In genomic region chr6:31619805-31620585, GRCh38 we compare ENCODE assay signal across 8 cellular contexts. TPM values are rescaled to one million over a fixed set of nuclear protein-coding genes. Genes with fewer than 3 reads are reported as not detected.
DNase-seq lines count a peak whose midpoint lies in the region; ATAC-seq and TF ChIP-seq lines count a peak whose summit lies in the region.

No MANE protein-coding gene starts in this region.

- no peaks in the 10 kb centered on the region for H3K27me3 Mint-ChIP-seq in T-helper 1 cell treated with Interleukin-12 subunit alpha and Interleukin-12 subunit beta and Interleukin-4 antibody, amounts not matched to agents 30 μg/mL and 1 μg/mL, for 36 hours (ENCODE audit: low read depth)

- H3K9me3 Mint-ChIP-seq in T-helper 1 cell treated with Interleukin-12 subunit alpha and Interleukin-12 subunit beta and Interleukin-4 antibody, amounts not matched to agents 30 μg/mL and 1 μg/mL, for 36 hours: no peaks in the 10 kb centered on the region

- H3K4me1 Mint-ChIP-seq in T-helper 1 cell treated with Interleukin-12 subunit alpha and Interleukin-12 subunit beta and Interleukin-4 antibody, amounts not matched to agents 30 μg/mL and 1 μg/mL, for 36 hours (ENCODE audit: low read depth): peaks cover 41% of the 10 kb centered on the region

- H3K27ac Mint-ChIP-seq in T-helper 1 cell treated with Interleukin-12 subunit alpha and Interleukin-12 subunit beta and Interleukin-4 antibody, amounts not matched to agents 30 μg/mL and 1 μg/mL, for 36 hours: peak overlapping the region; percentile 98

- DNase-seq in NCI-H1694 (lab: John Stamatoyannopoulos, UW): peak; percentile 95
- DNase-seq in amygdala (lab: John Stamatoyannopoulos, UW): peak; percentile 79 to 100 (median 97)
- DNase-seq in left ventricle myocardium inferior: peak; percentile 98
- peak; percentile 99 for DNase-seq in posterior vena cava (ENCODE audit: low spot score)
- peak; percentile 99 for DNase-seq in upper lobe of right lung

- intact Hi-C loops in left ventricle myocardium inferior (cut with micrococcal nuclease): no loop called here
- intact Hi-C loops in posterior vena cava (cut with DNase I): no loop called here
- intact Hi-C loops in upper lobe of right lung (cut with DNase I): no loop called here

- H3K36me3 Mint-ChIP-seq in T-helper 1 cell treated with Interleukin-12 subunit alpha and Interleukin-12 subunit beta and Interleukin-4 antibody, amounts not matched to agents 30 μg/mL and 1 μg/mL, for 36 hours (ENCODE audit: low read depth): peaks cover 27% of the 10 kb centered on the region

- H3K27ac ChIP-seq in left ventricle myocardium inferior (replicated peaks): peak overlapping the region; percentile 96
- H3K27ac ChIP-seq in upper lobe of right lung: peak overlapping the region; percentile 97

- ATAC-seq in GM18498 (IDR thresholded peaks at IDR 0.05; ENCODE audit: unreplicated experiment): peak; percentile 84
- peak; percentile 85 for ATAC-seq in HG02885 (IDR thresholded peaks at IDR 0.05; ENCODE audit: poor library complexity, unreplicated experiment)
- ATAC-seq in upper lobe of right lung: peak; percentile 93

- TF ChIP-seq CTCF in left ventricle myocardium inferior (IDR thresholded peaks at IDR 0.05; ENCODE audit: borderline replicate concordance) (no peak), upper lobe of right lung (IDR thresholded peaks at IDR 0.05) (no peak)

- H3K36me3 ChIP-seq in left ventricle myocardium inferior: peaks cover 22% of the 10 kb centered on the region
- peaks cover 18% of the 10 kb centered on the region for H3K36me3 ChIP-seq in upper lobe of right lung

- H3K4me3 ChIP-seq in left ventricle myocardium inferior (peak overlapping the region; percentile 89), upper lobe of right lung (peak overlapping the region; percentile 76)

- peak overlapping the region; percentile 91 for H3K4me3 Mint-ChIP-seq in T-helper 1 cell treated with Interleukin-12 subunit alpha and Interleukin-12 subunit beta and Interleukin-4 antibody, amounts not matched to agents 30 μg/mL and 1 μg/mL, for 36 hours

- H3K4me1 ChIP-seq in left ventricle myocardium inferior: peaks cover 31% of the 10 kb centered on the region
- H3K4me1 ChIP-seq in upper lobe of right lung: peaks cover 21% of the 10 kb centered on the region

- H3K27me3 ChIP-seq in left ventricle myocardium inferior (ENCODE audit: low read depth): no peaks in the 10 kb centered on the region
- H3K27me3 ChIP-seq in upper lobe of right lung: no peaks in the 10 kb centered on the region

- H3K9me3 ChIP-seq in left ventricle myocardium inferior (replicated peaks) (no peaks in the 10 kb centered on the region), upper lobe of right lung (no peaks in the 10 kb centered on the region)

RNA-seq across cellular contexts. Expression of gene PRRC2A, which starts 0.5 kb away (rescaled TPM):
- 82.4 TPM for total RNA-seq in left ventricle myocardium inferior
- total RNA-seq in posterior vena cava: 100 to 1,000 TPM; 119 to 133 TPM
- 138 TPM for total RNA-seq in upper lobe of right lung

RNA-seq across cellular contexts. Expression of gene AIF1, which starts 5.0 kb away (rescaled TPM):
- total RNA-seq in left ventricle myocardium inferior (15.2 TPM), posterior vena cava (10 to 100 TPM; 18.1 to 68.7 TPM), upper lobe of right lung (55.3 TPM)

RNA-seq across cellular contexts. Expression of gene NCR3, which starts 27.2 kb away (rescaled TPM):
- not detected for total RNA-seq in left ventricle myocardium inferior
- total RNA-seq in posterior vena cava: not detected
- total RNA-seq in upper lobe of right lung: 1.8 TPM

RNA-seq across cellular contexts. Expression of gene BAG6, which starts 32.5 kb away (rescaled TPM):
- 260 TPM for total RNA-seq in left ventricle myocardium inferior
- 100 to 1,000 TPM; 146 to 193 TPM for total RNA-seq in posterior vena cava
- total RNA-seq in upper lobe of right lung: 238 TPM

RNA-seq across cellular contexts. Expression of gene LST1, which starts 33.9 kb away (rescaled TPM):
- total RNA-seq in left ventricle myocardium inferior: 6.5 TPM
- 10 to 100 TPM in 1 of 2 donors, 1 to 10 TPM in 1; 9.2 to 24.8 TPM for total RNA-seq in posterior vena cava
- 68.1 TPM for total RNA-seq in upper lobe of right lung

Comparison
In these comparisons a context has a peak if more than half of its experiments do, and no peak if none do; other contexts are left out.
1. Peak in every context shown above with its lines: DNase-seq, ATAC-seq, H3K4me3 ChIP-seq and H3K27ac ChIP-seq.